8 cellular contexts compared by ENCODE assay signal in the genomic region with DNA sequence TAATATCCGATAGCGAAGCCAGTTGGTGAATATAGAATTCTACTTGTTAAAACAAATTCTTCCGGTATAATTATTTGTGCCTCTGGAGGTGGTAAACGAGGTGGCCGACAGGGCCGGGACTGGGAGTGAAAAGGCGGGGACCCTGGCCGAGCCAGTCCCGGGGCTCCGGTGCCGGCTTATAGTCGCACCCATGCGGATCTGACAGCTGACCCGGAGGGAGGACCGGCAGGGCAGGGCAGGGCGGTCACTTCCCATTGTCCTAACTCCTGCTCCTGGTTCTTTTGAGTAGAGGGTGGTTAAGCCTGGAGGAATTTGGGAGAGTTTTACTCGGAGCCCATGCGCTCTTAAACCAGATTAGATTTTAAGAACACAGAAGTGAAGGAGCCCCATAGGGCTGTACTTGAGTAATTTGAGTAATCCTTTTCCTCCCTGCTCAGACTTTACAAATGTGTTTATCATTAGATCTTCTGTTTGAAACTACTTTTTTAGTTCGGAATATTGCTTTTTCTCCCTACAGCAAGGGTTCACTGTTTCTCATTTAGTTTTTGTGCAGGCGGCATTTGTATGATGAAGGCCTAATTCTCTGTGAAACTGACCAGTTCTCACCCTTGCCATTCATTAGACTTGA. TPM values are rescaled to one million over a fixed set of nuclear protein-coding genes. Genes with fewer than 3 reads are reported as not detected.
DNase-seq lines count a peak whose midpoint lies in the region; ATAC-seq and TF ChIP-seq lines count a peak whose summit lies in the region.

No MANE protein-coding gene starts in this region.

- H4K20me1 ChIP-seq in DOHH2 (ENCODE audit: control insufficient read depth, insufficient read depth, low read depth, low read length) = peaks cover 33% of the 10 kb centered on the region

- intact Hi-C loops in right cardiac atrium (cut with DNase I) = loop anchor here in 3 of 4 donors (5.0 to 10.0 kb wide), 6 partner anchors 95 to 283 kb away; no protein-coding TSS in a partner anchor

- H3K27me3 ChIP-seq in DOHH2 (ENCODE audit: control insufficient read depth, low read length) = no peaks in the 10 kb centered on the region; the same call in 1 of the 2 replicates
- H3K27me3 ChIP-seq in adipocyte (replicated peaks; ENCODE audit: control insufficient read depth, insufficient read depth, low read length) = no peaks in the 10 kb centered on the region
- no peaks in the 10 kb centered on the region for H3K27me3 ChIP-seq in right cardiac atrium (ENCODE audit: control insufficient read depth, insufficient read depth)

- no peak for TF ChIP-seq CTCF in DOHH2 (IDR thresholded peaks at IDR 0.05; ENCODE audit: low read depth, low read length, poor library complexity, severe bottlenecking)

- H3F3A ChIP-seq in DOHH2 (ENCODE audit: control insufficient read depth, insufficient read depth) = no peaks in the 10 kb centered on the region

- DNase-seq in NAMALWA (ENCODE audit: low spot score) (peak; percentile 34), adipocyte (ENCODE audit: low read depth) (peak; percentile 59), right cardiac atrium (peak; percentile 57 to 76 (median 72)), retina (peak; percentile 50), amniotic stem cell (lab: John Stamatoyannopoulos, UW) (no peak), SKM-1 treated with dmso at 0.1 percent for 144 hours (lab: John Stamatoyannopoulos, UW; ENCODE audit: unreplicated experiment) (no peak)

- peaks cover 67% of the 10 kb centered on the region for H3K79me2 ChIP-seq in DOHH2 (ENCODE audit: control insufficient read depth, low read length)

- 5% methylated on average over 20 of the region's 20 CpGs for WGBS in right cardiac atrium

- 0 out of 2 replicates have a peak overlapping the region, but pooled peaks have one; percentile 77 for H3K27ac ChIP-seq in DOHH2 (ENCODE audit: low read depth, low read length)
- H3K27ac ChIP-seq in right cardiac atrium (ENCODE audit: low read length) = peak overlapping the region; percentile 63

- H3K36me3 ChIP-seq in DOHH2 (ENCODE audit: control insufficient read depth, low read length) (peaks cover 14% of the 10 kb centered on the region), adipocyte (ENCODE audit: control insufficient read depth, insufficient read depth, low read length, severe bottlenecking) (no peaks in the 10 kb centered on the region)

- H3K4me3 ChIP-seq in DOHH2 (ENCODE audit: low read length) (peak overlapping the region; percentile 97), adipocyte (ENCODE audit: low read length) (peak overlapping the region; percentile 93), right cardiac atrium (ENCODE audit: low read length) (peak overlapping the region; percentile 95)

- no peaks in the 10 kb centered on the region for H3K9me3 ChIP-seq in DOHH2 (ENCODE audit: control insufficient read depth, insufficient read depth, low read length)
- H3K9me3 ChIP-seq in adipocyte (ENCODE audit: control insufficient read depth, low read length) = no peaks in the 10 kb centered on the region
- no peaks in the 10 kb centered on the region for H3K9me3 ChIP-seq in right cardiac atrium (ENCODE audit: control insufficient read depth, low read length)

- H3K4me1 ChIP-seq in DOHH2 (ENCODE audit: control insufficient read depth, low read length) = peaks cover 60% of the 10 kb centered on the region
- peaks cover 37% of the 10 kb centered on the region for H3K4me1 ChIP-seq in adipocyte (ENCODE audit: control insufficient read depth, insufficient read depth, low read length)
- peaks cover 6% of the 10 kb centered on the region for H3K4me1 ChIP-seq in right cardiac atrium (ENCODE audit: control insufficient read depth, insufficient read depth, low read length)

- peak overlapping the region; percentile 73 for H3K4me2 ChIP-seq in DOHH2 (ENCODE audit: low read length)

- peak overlapping the region; percentile 79 for H3K9ac ChIP-seq in adipocyte (ENCODE audit: low read length)

- H3K9me2 ChIP-seq in DOHH2 (replicated peaks; ENCODE audit: control insufficient read depth, low read length) = no peaks in the 10 kb centered on the region

- peak; percentile 42 to 79 for ATAC-seq in right cardiac atrium
- no peak for ATAC-seq in HG02885 (IDR thresholded peaks at IDR 0.05; ENCODE audit: poor library complexity, unreplicated experiment)

RNA-seq across cellular contexts. Expression of gene B3GNT2, which starts 1.8 kb away (rescaled TPM):
- total RNA-seq in right cardiac atrium = 10 to 100 TPM; 14.5 to 17.4 (median 17.0) TPM
- polyA plus RNA-seq in right cardiac atrium = 14.1 TPM

Comparison
In these comparisons a context has a peak if more than half of its experiments do, and no peak if none do; other contexts are left out.
1. DNase-seq: peak in NAMALWA (single experiment), adipocyte (single experiment), right cardiac atrium (3 of 3) and retina (single experiment); none in amniotic stem cell (single experiment) and SKM-1 treated with dmso at 0.1 percent for 144 hours (single experiment).
2. Peak in every context shown above with its lines, with median percentiles within 50 percentile points of each other: H3K4me3 ChIP-seq.